ENCODE assay signal across 20 cellular contexts in genomic region chr14:50051106-50051505, GRCh38.
"Had no signal": no experiment of that assay in that cellular context is flagged by ENCODE, and none has a peak within 500 bp of the region (broad histone marks: within the 10 kb centered on the region; RNA-seq: fewer than 3 reads in every experiment).

No MANE protein-coding gene starts in this region.

- H3K4me2 ChIP-seq: neural progenitor cell had no signal

- H2AFZ ChIP-seq: neural progenitor cell had no signal

- H3K4me3 ChIP-seq: coronary artery, heart left ventricle, neural progenitor cell, ovary, right atrium auricular region, sigmoid colon, skin epidermis, suprapubic skin, thyroid gland, upper lobe of left lung, uterus had no signal

- H3K9ac ChIP-seq: neural progenitor cell had no signal

- H3K36me3 Mint-ChIP-seq: mesothelial cell of epicardium, natural killer cell, neural progenitor cell had no signal

- DNase-seq: effector CD4-positive, alpha-beta T cell; endodermal cell; foreskin melanocyte; heart left ventricle; hippocampal formation; natural killer cell; nucleus accumbens; ovary; sigmoid colon; stimulated activated naive CD8-positive, alpha-beta T cell treated with anti-CD3 and anti-CD28 coated beads, Interleukin-15, Interleukin-2, amounts not matched to agents 100 U/mL and 50 U/mL, for 24 hours; thyroid gland; upper lobe of left lung; uterus had no signal

- H3K4me1 ChIP-seq: neural progenitor cell, sigmoid colon, uterus had no signal

- ATAC-seq: heart left ventricle; left lobe of liver; natural killer cell; stimulated activated naive CD8-positive, alpha-beta T cell treated with anti-CD3 and anti-CD28 coated beads, Interleukin-15, Interleukin-2, amounts not matched to agents 100 U/mL and 50 U/mL, for 24 hours had no signal

- H3K27ac Mint-ChIP-seq: endodermal cell, mesothelial cell of epicardium, neural progenitor cell had no signal

- H3K4me3 Mint-ChIP-seq: endodermal cell, mesothelial cell of epicardium, natural killer cell, neural progenitor cell had no signal

- H3K27me3 ChIP-seq: heart left ventricle, neural progenitor cell, ovary, right atrium auricular region, sigmoid colon, suprapubic skin, thyroid gland, upper lobe of left lung, uterus had no signal

- H3K27ac ChIP-seq: coronary artery, heart left ventricle, neural progenitor cell, ovary, right atrium auricular region, sigmoid colon, skin epidermis, suprapubic skin, thyroid gland, upper lobe of left lung, uterus had no signal

- H3K9me3 ChIP-seq: ovary, right atrium auricular region, sigmoid colon, suprapubic skin, thyroid gland, upper lobe of left lung, uterus had no signal

- H3K36me3 ChIP-seq: heart left ventricle, neural progenitor cell, ovary, right atrium auricular region, sigmoid colon, suprapubic skin, thyroid gland, upper lobe of left lung, uterus had no signal

- H3K4me1 Mint-ChIP-seq: neural progenitor cell had no signal

- H3K9me3 Mint-ChIP-seq: endodermal cell, mesothelial cell of epicardium, natural killer cell, neural progenitor cell had no signal
